In genomic region chr4:52592287-52592686, GRCh38 we compare ENCODE assay signal across 1 cellular context.
TF ChIP-seq lines count a peak whose summit lies in the region.

No MANE protein-coding gene starts in this region.

TF ChIP-seq in WTC11, 78 proteins besides CTCF, POLR2A, EP300 and RAD21 (continued from another document):
- no peak for TF ChIP-seq AR (CRISPR knock-in tag; IDR thresholded peaks at IDR 0.05)
- no peak for TF ChIP-seq NR1H2 (CRISPR knock-in tag; IDR thresholded peaks at IDR 0.05)
- no peak for TF ChIP-seq MXD4 (CRISPR knock-in tag; IDR thresholded peaks at IDR 0.05; ENCODE audit: borderline replicate concordance)
- no peak for TF ChIP-seq ATF3 (CRISPR knock-in tag; conservative IDR thresholded peaks at IDR 0.05)
- no peak for TF ChIP-seq NFE2L1 (CRISPR knock-in tag; IDR thresholded peaks at IDR 0.05)
- no peak for TF ChIP-seq SOX15 (CRISPR knock-in tag; IDR thresholded peaks at IDR 0.05)
- no peak for TF ChIP-seq HMGXB4 (CRISPR knock-in tag; IDR thresholded peaks at IDR 0.05)
- no peak for TF ChIP-seq ZNF423 (CRISPR knock-in tag; IDR thresholded peaks at IDR 0.05)
- no peak for TF ChIP-seq CBFB (CRISPR knock-in tag; IDR thresholded peaks at IDR 0.05; ENCODE audit: low read depth)
- TF ChIP-seq ZNF396 (CRISPR knock-in tag; IDR thresholded peaks at IDR 0.05; ENCODE audit: borderline replicate concordance): no peak
TF ChIP-seq in WTC11: peak in this region for 0.
